In genomic region chr4:112563431-112564200, GRCh38 we compare ENCODE assay signal across 22 cellular contexts. TPM values are rescaled to one million over a fixed set of nuclear protein-coding genes. Genes with fewer than 3 reads are reported as not detected.
DNase-seq lines count a peak whose midpoint lies in the region; ATAC-seq, FAIRE-seq and TF ChIP-seq lines count a peak whose summit lies in the region.
"Had no signal": no experiment of that assay in that cellular context is flagged by ENCODE, and none has a peak within 500 bp of the region (broad histone marks: within the 10 kb centered on the region; RNA-seq: fewer than 3 reads in every experiment).

No MANE protein-coding gene starts in this region.

- POLR2A ChIA-PET in activated CD8-positive, alpha-beta T cell treated with anti-CD3 and anti-CD28 coated beads for 36 hours (lab: Charles Lee): no interaction called here

- DNase-seq in GM12892 (ENCODE audit: insufficient read length) (no peak), NCI-H446 treated with DMSO at 0.1 percent for 48 hours (lab: John Stamatoyannopoulos, UW) (peak; percentile 70), erythroblast (lab: John Stamatoyannopoulos, UW) (peak; percentile 17 to 18), GDM1 (lab: John Stamatoyannopoulos, UW) (no peak)
- DNase-seq in activated T-cell treated with anti-CD3 and anti-CD28 coated beads, Interleukin-2, amount 50 U/mL, for 4 hours: no peak
- DNase-seq in activated CD8-positive, alpha-beta T cell treated with anti-CD3 and anti-CD28 coated beads for 36 hours: no peak
- DNase-seq: activated B cell treated with CpG ODN at 0.5 μM for 24 hours; activated CD4-positive, alpha-beta T cell treated with anti-CD3 and anti-CD28 coated beads, Interleukin-2, amount 50 U/mL, for 48 hours; adrenal gland; CD4-positive, alpha-beta T cell; NCI-H1417 treated with DMSO at 0.1 percent for 48 hours; NCI-H526 treated with DMSO at 0.1 percent for 48 hours; psoas muscle; stimulated activated CD4-positive, alpha-beta T cell treated with anti-CD3 and anti-CD28 coated beads, Interleukin-1b, Interleukin-23, amount 100 ng/mL, for 48 hours; substantia nigra; T-helper 9 cell; uterus had no signal

- CTCF ChIA-PET in activated CD8-positive, alpha-beta T cell treated with anti-CD3 and anti-CD28 coated beads for 36 hours (lab: Charles Lee): interaction anchor here (0.8 kb wide), 1 partner anchor 199 kb away, joined by 3 read pairs; no protein-coding TSS in a partner anchor

- no peaks in the 10 kb centered on the region for H3K4me1 Mint-ChIP-seq in activated T-cell treated with anti-CD3 and anti-CD28 coated beads, Interleukin-2, amount 50 U/mL, for 4 hours (ENCODE audit: low read depth)
- H3K4me1 Mint-ChIP-seq in activated CD8-positive, alpha-beta T cell treated with anti-CD3 and anti-CD28 coated beads for 36 hours (ENCODE audit: low read depth): no peaks in the 10 kb centered on the region

- no peaks in the 10 kb centered on the region for H3K27me3 Mint-ChIP-seq in activated T-cell treated with anti-CD3 and anti-CD28 coated beads, Interleukin-2, amount 50 U/mL, for 4 hours (ENCODE audit: low read depth)
- H3K27me3 Mint-ChIP-seq in activated CD8-positive, alpha-beta T cell treated with anti-CD3 and anti-CD28 coated beads for 36 hours: no peaks in the 10 kb centered on the region
- H3K27me3 Mint-ChIP-seq: activated B cell treated with CpG ODN at 0.5 μM for 24 hours; CD4-positive, alpha-beta T cell had no signal

- TF ChIP-seq POLR2A in GM12892 (IDR thresholded peaks at IDR 0.05; ENCODE audit: low read depth, low read length): no peak
- TF ChIP-seq POLR2A in erythroblast (IDR thresholded peaks at IDR 0.05; ENCODE audit: low read length): no peak

- H3K36me3 Mint-ChIP-seq in activated T-cell treated with anti-CD3 and anti-CD28 coated beads, Interleukin-2, amount 50 U/mL, for 4 hours (ENCODE audit: insufficient read depth): peaks cover 14% of the 10 kb centered on the region
- peaks cover 23% of the 10 kb centered on the region for H3K36me3 Mint-ChIP-seq in activated CD8-positive, alpha-beta T cell treated with anti-CD3 and anti-CD28 coated beads for 36 hours (ENCODE audit: low read depth)

- FAIRE-seq in GM12892 (lab: Jason Lieb, UNC): peak; percentile 61
- FAIRE-seq: bronchial epithelial cell had no signal

- no peak for TF ChIP-seq CTCF in activated CD8-positive, alpha-beta T cell treated with anti-CD3 and anti-CD28 coated beads for 36 hours (IDR thresholded peaks at IDR 0.05)

- H3K9me3 Mint-ChIP-seq in activated T-cell treated with anti-CD3 and anti-CD28 coated beads, Interleukin-2, amount 50 U/mL, for 4 hours: no peaks in the 10 kb centered on the region
- H3K9me3 Mint-ChIP-seq in activated CD8-positive, alpha-beta T cell treated with anti-CD3 and anti-CD28 coated beads for 36 hours: no peaks in the 10 kb centered on the region
- H3K9me3 Mint-ChIP-seq: activated B cell treated with CpG ODN at 0.5 μM for 24 hours; CD4-positive, alpha-beta T cell had no signal

- no peak overlapping the region for H3K4me3 Mint-ChIP-seq in activated T-cell treated with anti-CD3 and anti-CD28 coated beads, Interleukin-2, amount 50 U/mL, for 4 hours
- H3K4me3 Mint-ChIP-seq in activated CD8-positive, alpha-beta T cell treated with anti-CD3 and anti-CD28 coated beads for 36 hours: no peak overlapping the region
- H3K4me3 Mint-ChIP-seq: activated B cell treated with CpG ODN at 0.5 μM for 24 hours; CD4-positive, alpha-beta T cell had no signal

- H3K27ac Mint-ChIP-seq in activated CD8-positive, alpha-beta T cell treated with anti-CD3 and anti-CD28 coated beads for 36 hours: no peak overlapping the region
- H3K27ac Mint-ChIP-seq: activated B cell treated with CpG ODN at 0.5 μM for 24 hours; CD4-positive, alpha-beta T cell had no signal

- intact Hi-C loops in activated CD8-positive, alpha-beta T cell treated with anti-CD3 and anti-CD28 coated beads for 36 hours (cut with micrococcal nuclease): no loop called here

- peak; percentile 66 for ATAC-seq in GM19397 (IDR thresholded peaks at IDR 0.05; ENCODE audit: unreplicated experiment)
- no peak for ATAC-seq in activated T-cell treated with anti-CD3 and anti-CD28 coated beads, Interleukin-2, amount 50 U/mL, for 4 hours
- no peak for ATAC-seq in activated CD8-positive, alpha-beta T cell treated with anti-CD3 and anti-CD28 coated beads for 36 hours
- ATAC-seq: psoas muscle had no signal

RNA-seq across cellular contexts. Expression of gene NEUROG2, which starts 47.6 kb away (rescaled TPM):
- 1.5 TPM for polyA plus RNA-seq in GM12892 (2012; ENCODE audit: missing spikeins)
- total RNA-seq in activated T-cell treated with anti-CD3 and anti-CD28 coated beads, Interleukin-2, amount 50 U/mL, for 4 hours: under 1 TPM in 1 of 3 donors, not detected in 2; 0.11 TPM
- under 1 TPM; 0.13 to 0.16 TPM for total RNA-seq in activated CD8-positive, alpha-beta T cell treated with anti-CD3 and anti-CD28 coated beads for 36 hours
- total RNA-seq: activated B cell treated with CpG ODN at 0.5 μM for 24 hours; adrenal gland; bronchial epithelial cell; CD4-positive, alpha-beta T cell; fibroblast of lung; kidney epithelial cell; lung; psoas muscle; uterus had no signal
- polyA plus RNA-seq: adrenal gland, fibroblast of lung, lung, psoas muscle had no signal

Comparison
In these comparisons a context has a peak if more than half of its experiments do, and no peak if none do; other contexts are left out.
1. DNase-seq: peak in NCI-H446 treated with DMSO at 0.1 percent for 48 hours (single experiment) and erythroblast (2 of 2); none in GM12892 (single experiment), activated T-cell treated with anti-CD3 and anti-CD28 coated beads, Interleukin-2, amount 50 U/mL, for 4 hours (single experiment), activated CD8-positive, alpha-beta T cell treated with anti-CD3 and anti-CD28 coated beads for 36 hours (single experiment) and GDM1 (single experiment).